In the genomic region with DNA sequence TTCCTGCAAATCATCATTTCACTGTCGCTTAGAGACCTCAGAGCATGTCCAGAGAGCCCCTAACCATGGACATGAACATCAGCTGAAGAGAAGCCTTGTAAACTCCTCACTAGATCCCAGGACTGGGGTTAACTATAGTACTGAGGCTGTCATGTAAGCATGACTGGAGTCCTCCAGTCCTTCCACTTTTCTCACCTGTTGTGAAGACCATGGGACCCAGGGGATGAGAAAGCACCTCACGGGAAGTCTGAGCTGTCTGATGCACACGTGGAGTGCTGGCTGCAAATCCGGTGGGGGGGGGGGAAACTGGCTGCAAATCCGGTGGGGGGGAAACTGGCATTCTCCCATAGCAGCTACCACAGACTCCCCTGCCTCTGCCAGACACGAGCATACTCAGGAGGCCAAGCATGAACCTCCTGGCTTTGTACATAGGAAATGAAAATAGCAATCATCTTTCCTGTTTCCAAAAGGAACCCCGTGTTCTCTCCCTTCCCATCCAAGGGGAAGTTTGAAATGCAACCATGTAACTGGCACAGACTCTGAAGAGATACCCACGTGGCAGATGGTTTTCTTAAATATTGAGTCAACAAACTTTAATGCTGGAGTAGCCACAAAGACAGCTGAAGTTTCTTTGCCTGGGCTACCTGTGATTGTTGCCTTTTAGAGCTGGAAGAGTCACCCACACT, we compare ENCODE assay signal across 24 cellular contexts.
DNase-seq lines count a peak whose midpoint lies in the region; ATAC-seq and TF ChIP-seq lines count a peak whose summit lies in the region.
"Had no signal": no experiment of that assay in that cellular context is flagged by ENCODE, and none has a peak within 500 bp of the region (broad histone marks: within the 10 kb centered on the region; RNA-seq: fewer than 3 reads in every experiment).

No MANE protein-coding gene starts in this region.

- H3K36me3 Mint-ChIP-seq in brain (peaks cover 43% of the 10 kb centered on the region), type B pancreatic cell (peaks cover 14% of the 10 kb centered on the region)
- H3K36me3 Mint-ChIP-seq: activated naive CD8-positive, alpha-beta T cell treated with anti-CD3 and anti-CD28 coated beads for 36 hours; stimulated activated memory B cell treated with anti-CD40 and anti-IgM and Interleukin-4, amounts not matched to agents 10 μg/mL and 1 μg/mL and 100 μg/mL, for 72 hours had no signal

- H3K4me3 ChIP-seq in parathyroid adenoma (ENCODE audit: low read depth, low read length), result no peak overlapping the region
- H3K4me3 ChIP-seq: ascending aorta, MG63, SJCRH30 had no signal

- no peak overlapping the region for H3K9ac ChIP-seq in parathyroid adenoma

- peaks cover 28% of the 10 kb centered on the region for H3K4me1 ChIP-seq in parathyroid adenoma
- H3K4me1 ChIP-seq: SJCRH30 had no signal

- no peaks in the 10 kb centered on the region for H3K27me3 Mint-ChIP-seq in brain
- no peaks in the 10 kb centered on the region for H3K27me3 Mint-ChIP-seq in type B pancreatic cell
- H3K27me3 Mint-ChIP-seq: activated naive CD8-positive, alpha-beta T cell treated with anti-CD3 and anti-CD28 coated beads for 36 hours; CD4-positive, CD25-positive, alpha-beta regulatory T cell; central memory CD8-positive, alpha-beta T cell; progenitor cell of endocrine pancreas had no signal

- peak overlapping the region; percentile 84 for H3K27ac ChIP-seq in parathyroid adenoma
- H3K27ac ChIP-seq: SJCRH30 had no signal

- ATAC-seq in Right ventricle myocardium superior (ENCODE audit: poor library complexity) (peak; percentile 57), HG03571 (IDR thresholded peaks at IDR 0.05; ENCODE audit: unreplicated experiment) (no peak), HG03175 (IDR thresholded peaks at IDR 0.05; ENCODE audit: unreplicated experiment) (no peak)
- ATAC-seq: Panc1 had no signal

- H3K4me2 ChIP-seq in parathyroid adenoma (ENCODE audit: low read length), result peak overlapping the region; percentile 6

- DNase-seq in Right ventricle myocardium superior (no peak), type B pancreatic cell (ENCODE audit: extremely low spot score, unreplicated experiment) (peak; percentile 20)
- no peak for DNase-seq in activated effector memory CD4-positive, alpha-beta T cell treated with Interleukin-2 at 50 U/mL for 16 hours
- DNase-seq: activated CD4-positive, alpha-beta T cell treated with anti-CD3 and anti-CD28 coated beads, Interleukin-2, amount 50 U/mL, for 48 hours; activated CD4-positive, CD25-positive, alpha-beta regulatory T cell; activated naive CD8-positive, alpha-beta T cell treated with anti-CD3 and anti-CD28 coated beads for 36 hours; CD4-positive, CD25-positive, alpha-beta regulatory T cell; foreskin melanocyte; mammary epithelial cell; MG63; NCI-H1417 treated with DMSO at 0.1 percent for 48 hours; NCI-H446 treated with DMSO at 0.1 percent for 48 hours; NK-92 treated with Interleukin-12 subunit alpha and Interleukin-12 subunit beta, amount 100 ng/mL, for 24 hours; SJCRH30; stimulated activated CD4-positive, alpha-beta T cell treated with anti-CD3 and anti-CD28 coated beads, Interleukin-2, amount 100 ng/mL, for 48 hours had no signal

- H2AFZ ChIP-seq in parathyroid adenoma, result no peak overlapping the region

- H3K4me1 Mint-ChIP-seq in brain (peaks cover 47% of the 10 kb centered on the region), type B pancreatic cell (ENCODE audit: unreplicated experiment) (peaks cover 4% of the 10 kb centered on the region)
- H3K4me1 Mint-ChIP-seq: activated naive CD8-positive, alpha-beta T cell treated with anti-CD3 and anti-CD28 coated beads for 36 hours; CD4-positive, CD25-positive, alpha-beta regulatory T cell had no signal

- H3K27me3 ChIP-seq in parathyroid adenoma (ENCODE audit: control insufficient read depth, insufficient read depth, low read length), result no peaks in the 10 kb centered on the region
- H3K27me3 ChIP-seq: ascending aorta, MG63, SJCRH30 had no signal

- H3K27ac Mint-ChIP-seq in brain (peak overlapping the region in 4 of 5 experiments; percentile 31 to 93 (median 84)), type B pancreatic cell (no peak overlapping the region)
- H3K27ac Mint-ChIP-seq: activated naive CD8-positive, alpha-beta T cell treated with anti-CD3 and anti-CD28 coated beads for 36 hours; stimulated activated memory B cell treated with anti-CD40 and anti-IgM and Interleukin-4, amounts not matched to agents 10 μg/mL and 1 μg/mL and 100 μg/mL, for 72 hours had no signal

- no peaks in the 10 kb centered on the region for H3K9me3 ChIP-seq in parathyroid adenoma (ENCODE audit: control insufficient read depth, low read length)
- H3K9me3 ChIP-seq: ascending aorta, MG63, SJCRH30 had no signal

- no peaks in the 10 kb centered on the region for H3K79me2 ChIP-seq in parathyroid adenoma

- H3K9me3 Mint-ChIP-seq in brain (no peaks in the 10 kb centered on the region), type B pancreatic cell (no peaks in the 10 kb centered on the region)
- H3K9me3 Mint-ChIP-seq: activated naive CD8-positive, alpha-beta T cell treated with anti-CD3 and anti-CD28 coated beads for 36 hours; central memory CD8-positive, alpha-beta T cell had no signal

- no peaks in the 10 kb centered on the region for H3K36me3 ChIP-seq in parathyroid adenoma (ENCODE audit: control insufficient read depth, insufficient read depth, low read length)
- H3K36me3 ChIP-seq: MG63, SJCRH30 had no signal

- TF ChIP-seq CTCF in brain (conservative IDR thresholded peaks at IDR 0.05) (no peak), parathyroid adenoma (IDR thresholded peaks at IDR 0.05) (no peak), type B pancreatic cell (conservative IDR thresholded peaks at IDR 0.05) (no peak)

- H3K4me3 Mint-ChIP-seq in brain, result no peak overlapping the region
- no peak overlapping the region for H3K4me3 Mint-ChIP-seq in type B pancreatic cell
- H3K4me3 Mint-ChIP-seq: activated naive CD8-positive, alpha-beta T cell treated with anti-CD3 and anti-CD28 coated beads for 36 hours; CD4-positive, CD25-positive, alpha-beta regulatory T cell; central memory CD8-positive, alpha-beta T cell; stimulated activated memory B cell treated with anti-CD40 and anti-IgM and Interleukin-4, amounts not matched to agents 10 μg/mL and 1 μg/mL and 100 μg/mL, for 72 hours had no signal

- intact Hi-C loops in Right ventricle myocardium superior (cut with DNase I), result no loop called here
